In genomic region chr7:158802535-158803199, GRCh38 we compare ENCODE assay signal across 11 cellular contexts. TPM values are rescaled to one million over a fixed set of nuclear protein-coding genes. Genes with fewer than 3 reads are reported as not detected.
A peak's percentile ranks its signal among the peaks of the same experiment; 100 is the strongest.
DNase-seq lines count a peak whose midpoint lies in the region; ATAC-seq, FAIRE-seq and TF ChIP-seq lines count a peak whose summit lies in the region.
"Had no signal": no experiment of that assay in that cellular context is flagged by ENCODE, and none has a peak within 500 bp of the region (broad histone marks: within the 10 kb centered on the region; RNA-seq: fewer than 3 reads in every experiment).

No MANE protein-coding gene starts in this region.

- H3K4me1 ChIP-seq in A549, result peaks cover 34% of the 10 kb centered on the region

- 9% methylated on average over 5 of the region's 5 CpGs for WGBS in A549 (ENCODE audit: missing lambda C conversion rate)

- POLR2A ChIA-PET in A549 (lab: Yijun Ruan, JAX), result no interaction called here

- CTCF ChIA-PET in A549 (lab: Yijun Ruan, JAX), result interaction anchor here (0.8 kb wide), 1 partner anchor 9 kb away, joined by 3 read pairs; no protein-coding TSS in a partner anchor

- H3K4me3 ChIP-seq in A549 (no peak overlapping the region; the same call in 2 of the 3 replicates), astrocyte of the spinal cord (ENCODE audit: low read depth, low read length) (no peak overlapping the region)

- DNase-seq in A549 (ENCODE audit: low read depth in 1 of 2, low spot score in 1 of 2), result peak in 1 of 2 experiments; percentile 57
- peak; percentile 31 for DNase-seq in HPDE6-E6E7 (ENCODE audit: extremely low spot score)
- peak; percentile 68 for DNase-seq in astrocyte of the spinal cord (ENCODE audit: low read depth, low spot score)
- peak; percentile 59 for DNase-seq in iris pigment epithelial cell (ENCODE audit: low read depth)
- no peak for DNase-seq in frontal cortex (ENCODE audit: low spot score in 2 of 2)
- DNase-seq in posterior vena cava (ENCODE audit: low spot score), result no peak
- DNase-seq in cerebellar nuclear complex (lab: John Stamatoyannopoulos, UW), result no peak
- DNase-seq in anterior cingulate cortex (lab: John Stamatoyannopoulos, UW), result no peak
- DNase-seq: amygdala, KBM-7 had no signal

- H3K4me2 ChIP-seq in A549, result peak overlapping the region; percentile 74

- H3K9me3 ChIP-seq in A549, result no peaks in the 10 kb centered on the region

- no peak for TF ChIP-seq EP300 in A549 (IDR thresholded peaks at IDR 0.05)

- TF ChIP-seq CTCF in A549 (IDR thresholded peaks at IDR 0.05) (no peak), astrocyte of the spinal cord (IDR thresholded peaks at IDR 0.05; ENCODE audit: low read depth, low read length) (no peak)

- in situ Hi-C loops in astrocyte of the spinal cord (cut with HindIII; ENCODE audit: low sequenced_read_pairs), result no loop called here

- TF ChIP-seq POLR2A in A549 (IDR thresholded peaks at IDR 0.05; ENCODE audit: low read length), result no peak

- H3K27ac ChIP-seq in A549, result peak overlapping the region; percentile 86 to 90

- no peak for FAIRE-seq in A549 (lab: Jason Lieb, UNC)
- no peak for FAIRE-seq in frontal cortex (lab: Jason Lieb, UNC)
- FAIRE-seq: D721Med had no signal

- peak; percentile 57 to 77; a peak in 4 of 6 replicates for ATAC-seq in A549

- intact Hi-C loops in posterior vena cava (cut with DNase I), result no loop called here

- TF ChIP-seq RAD21 in A549 (conservative IDR thresholded peaks at IDR 0.05 in 1 of 2, IDR thresholded peaks at IDR 0.05 in 1 of 2), result no peak

TF ChIP-seq in A549, 52 proteins besides CTCF, POLR2A, EP300 and RAD21:
- no peak for TF ChIP-seq ZNF302 (CRISPR knock-in tag; IDR thresholded peaks at IDR 0.05)
- TF ChIP-seq CBX8 (IDR thresholded peaks at IDR 0.05), result no peak
- TF ChIP-seq, protein P1, sequence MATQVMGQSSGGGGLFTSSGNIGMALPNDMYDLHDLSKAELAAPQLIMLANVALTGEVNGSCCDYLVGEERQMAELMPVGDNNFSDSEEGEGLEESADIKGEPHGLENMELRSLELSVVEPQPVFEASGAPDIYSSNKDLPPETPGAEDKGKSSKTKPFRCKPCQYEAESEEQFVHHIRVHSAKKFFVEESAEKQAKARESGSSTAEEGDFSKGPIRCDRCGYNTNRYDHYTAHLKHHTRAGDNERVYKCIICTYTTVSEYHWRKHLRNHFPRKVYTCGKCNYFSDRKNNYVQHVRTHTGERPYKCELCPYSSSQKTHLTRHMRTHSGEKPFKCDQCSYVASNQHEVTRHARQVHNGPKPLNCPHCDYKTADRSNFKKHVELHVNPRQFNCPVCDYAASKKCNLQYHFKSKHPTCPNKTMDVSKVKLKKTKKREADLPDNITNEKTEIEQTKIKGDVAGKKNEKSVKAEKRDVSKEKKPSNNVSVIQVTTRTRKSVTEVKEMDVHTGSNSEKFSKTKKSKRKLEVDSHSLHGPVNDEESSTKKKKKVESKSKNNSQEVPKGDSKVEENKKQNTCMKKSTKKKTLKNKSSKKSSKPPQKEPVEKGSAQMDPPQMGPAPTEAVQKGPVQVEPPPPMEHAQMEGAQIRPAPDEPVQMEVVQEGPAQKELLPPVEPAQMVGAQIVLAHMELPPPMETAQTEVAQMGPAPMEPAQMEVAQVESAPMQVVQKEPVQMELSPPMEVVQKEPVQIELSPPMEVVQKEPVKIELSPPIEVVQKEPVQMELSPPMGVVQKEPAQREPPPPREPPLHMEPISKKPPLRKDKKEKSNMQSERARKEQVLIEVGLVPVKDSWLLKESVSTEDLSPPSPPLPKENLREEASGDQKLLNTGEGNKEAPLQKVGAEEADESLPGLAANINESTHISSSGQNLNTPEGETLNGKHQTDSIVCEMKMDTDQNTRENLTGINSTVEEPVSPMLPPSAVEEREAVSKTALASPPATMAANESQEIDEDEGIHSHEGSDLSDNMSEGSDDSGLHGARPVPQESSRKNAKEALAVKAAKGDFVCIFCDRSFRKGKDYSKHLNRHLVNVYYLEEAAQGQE (IDR thresholded peaks at IDR 0.05), result no peak
- TF ChIP-seq CHD4 (IDR thresholded peaks at IDR 0.05; ENCODE audit: borderline replicate concordance), result no peak
- TF ChIP-seq NFE2L2 (conservative IDR thresholded peaks at IDR 0.05; ENCODE audit: low read length), result peak; percentile 89
- 0 out of 2 replicates have a peak, but pooled peaks have one; percentile 14 for TF ChIP-seq FOSL2 (IDR thresholded peaks at IDR 0.05)
- TF ChIP-seq FOSL2 (CRISPR knock-in tag; IDR thresholded peaks at IDR 0.05), result peak; percentile 71
- peak; percentile 100 for TF ChIP-seq MAFK (IDR thresholded peaks at IDR 0.05; ENCODE audit: partially characterized antibody)
- no peak for TF ChIP-seq CBX2 (IDR thresholded peaks at IDR 0.05; ENCODE audit: borderline replicate concordance, low read depth)
- TF ChIP-seq, protein P2, sequence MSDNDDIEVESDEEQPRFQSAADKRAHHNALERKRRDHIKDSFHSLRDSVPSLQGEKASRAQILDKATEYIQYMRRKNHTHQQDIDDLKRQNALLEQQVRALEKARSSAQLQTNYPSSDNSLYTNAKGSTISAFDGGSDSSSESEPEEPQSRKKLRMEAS (IDR thresholded peaks at IDR 0.05), result no peak; the same call in 1 of the 2 replicates
- TF ChIP-seq HOXA7 (CRISPR knock-in tag; IDR thresholded peaks at IDR 0.05), result no peak
- TF ChIP-seq JUN (IDR thresholded peaks at IDR 0.05), result peak in 1 of 2 experiments; percentile 17; a peak in 1 of 5 replicates
- TF ChIP-seq JUNB (IDR thresholded peaks at IDR 0.05), result peak; percentile 66; the same call in 1 of the 2 replicates

RNA-seq across cellular contexts. Expression of gene ESYT2, which starts 26.6 kb away (rescaled TPM):
- polyA plus RNA-seq in A549 (2011; rRNA removed), result 73.2 and 77.0 TPM in 2 replicates
- polyA plus RNA-seq in A549 (2012; cell fraction: cytosol; rRNA removed), result 22.5 and 29.6 TPM in 2 replicates
- polyA plus RNA-seq in A549 (2012; cell fraction: nucleus; rRNA removed), result 30.1 and 31.2 TPM in 2 replicates
- polyA plus RNA-seq in A549 (2017; fragmentation: RNase III; extraction: RNeasy Plus Mini Kit Qiagen cat#74134 plus additional on column Dnase treatment), result 41.8 to 48.3 TPM (median 45.8 TPM) in 3 replicates
- 54.6 and 62.5 TPM in 2 replicates for polyA minus RNA-seq in A549 (2011; rRNA and poly(A)+ RNA removed)
- total RNA-seq in frontal cortex, result 79.1 TPM
- total RNA-seq in posterior vena cava, result 100 to 1,000 TPM; 145 to 181 TPM

RNA-seq across cellular contexts. Expression of gene DYNC2I1, which starts 53.7 kb away (rescaled TPM):
- polyA plus RNA-seq in A549 (2011; rRNA removed) (10.6 and 17.4 TPM in 2 replicates), A549 (2017; fragmentation: RNase III; extraction: RNeasy Plus Mini Kit Qiagen cat#74134 plus additional on column Dnase treatment) (8.7 to 10.0 TPM (median 9.1 TPM) in 3 replicates)
- polyA plus RNA-seq in A549 (2012; cell fraction: cytosol; rRNA removed), result 11.0 and 11.8 TPM in 2 replicates
- polyA plus RNA-seq in A549 (2012; cell fraction: nucleus; rRNA removed), result 41.8 and 42.7 TPM in 2 replicates
- 5.8 and 7.5 TPM in 2 replicates for polyA minus RNA-seq in A549 (2011; rRNA and poly(A)+ RNA removed)
- total RNA-seq in frontal cortex (10.6 TPM), posterior vena cava (10 to 100 TPM; 21.7 to 29.9 TPM)

Comparison
In these comparisons a context has a peak if more than half of its experiments do, and no peak if none do; other contexts are left out.
1. DNase-seq: peak in HPDE6-E6E7 (single experiment), astrocyte of the spinal cord (single experiment) and iris pigment epithelial cell (single experiment); none in frontal cortex (0 of 2), posterior vena cava (single experiment), cerebellar nuclear complex (0 of 2) and anterior cingulate cortex (0 of 58).